In genomic region chr12:64404470-64405446, GRCh38 we compare ENCODE assay signal across 8 cellular contexts. TPM values are rescaled to one million over a fixed set of nuclear protein-coding genes. Genes with fewer than 3 reads are reported as not detected.
A peak's percentile ranks its signal among the peaks of the same experiment; 100 is the strongest.
DNase-seq lines count a peak whose midpoint lies in the region; TF ChIP-seq lines count a peak whose summit lies in the region.

No MANE protein-coding gene starts in this region.

- no peak for TF ChIP-seq CTCF in HFFc6 (IDR thresholded peaks at IDR 0.05)

- H3K27me3 ChIP-seq in layer of hippocampus (ENCODE audit: control insufficient read depth, insufficient read depth, low read length), result no peaks in the 10 kb centered on the region

- peak; percentile 36 for DNase-seq in NCI-H2196 (lab: John Stamatoyannopoulos, UW; ENCODE audit: unreplicated experiment)
- DNase-seq in NCI-H2196 treated with DMSO at 0.1 percent for 48 hours (lab: John Stamatoyannopoulos, UW; ENCODE audit: unreplicated experiment), result no peak
- DNase-seq in HFFc6, result peak; percentile 58
- DNase-seq in NCI-H1105 (lab: John Stamatoyannopoulos, UW), result peak; percentile 55
- DNase-seq in activated CD4-positive, CD25-positive, alpha-beta regulatory T cell treated with anti-CD3 and anti-CD28 coated beads, Interleukin-2, amount 50 U/mL, for 72 hours, result peak; percentile 70
- peak; percentile 39 for DNase-seq in cerebellum (ENCODE audit: low spot score)
- peak; percentile 57 to 69 for DNase-seq in stimulated activated CD4-positive, alpha-beta T cell treated with anti-CD3 and anti-CD28 coated beads, Interleukin-1b, Interleukin-23, amount 100 ng/mL, for 4 hours (ENCODE audit: low read depth in 2 of 2)

- peaks cover under 1% of the 10 kb centered on the region; the same call in 1 of the 2 replicates for H3K36me3 Mint-ChIP-seq in HFFc6 (ENCODE audit: low read depth)

- peak overlapping the region; percentile 99 for H3K27ac Mint-ChIP-seq in HFFc6

- no peaks in the 10 kb centered on the region for H3K9me3 Mint-ChIP-seq in HFFc6

- H3K4me1 Mint-ChIP-seq in HFFc6 (ENCODE audit: low read depth), result peaks cover 45% of the 10 kb centered on the region

- H3K4me3 Mint-ChIP-seq in HFFc6, result peak overlapping the region; percentile 98

- H3K27me3 Mint-ChIP-seq in HFFc6 (ENCODE audit: insufficient read depth), result no peaks in the 10 kb centered on the region; the same call in 1 of the 2 replicates

- peak overlapping the region; percentile 92 for H3K27ac ChIP-seq in layer of hippocampus (ENCODE audit: low read depth, low read length)

RNA-seq across cellular contexts. Expression of gene XPOT, which starts 0.6 kb away (rescaled TPM):
- total RNA-seq in HFFc6 (2021; fragmentation: NEBNext Ultra II Directional; extraction: Animal tissue kit (Norgen Biotek cat#: 25700)), result 10 to 100 TPM; 78.1 to 97.9 (median 84.7) TPM
- 54.9 TPM for total RNA-seq in cerebellum

RNA-seq across cellular contexts. Expression of gene C12orf56, which starts 14.2 kb away (rescaled TPM):
- total RNA-seq in HFFc6 (2021; fragmentation: NEBNext Ultra II Directional; extraction: Animal tissue kit (Norgen Biotek cat#: 25700)), result not detected
- total RNA-seq in cerebellum, result 2.3 TPM

RNA-seq across cellular contexts. Expression of gene TBK1, which starts 47.2 kb away (rescaled TPM):
- 10 to 100 TPM; 20.2 to 23.8 (median 21.0) TPM for total RNA-seq in HFFc6 (2021; fragmentation: NEBNext Ultra II Directional; extraction: Animal tissue kit (Norgen Biotek cat#: 25700))
- 35.7 TPM for total RNA-seq in cerebellum
